In genomic region chr11:77086521-77087472, GRCh38 we compare ENCODE assay signal across 1 cellular context.
TF ChIP-seq lines count a peak whose summit lies in the region.

No MANE protein-coding gene starts in this region.

TF ChIP-seq in H1, 55 proteins besides CTCF, POLR2A, EP300 and RAD21:
- TF ChIP-seq ATF3 (IDR thresholded peaks at IDR 0.05; ENCODE audit: insufficient read depth, low read depth, low read length) (no peak), EZH2 (IDR thresholded peaks at IDR 0.05; ENCODE audit: low read depth, low read length, severe bottlenecking) (no peak), SIRT6 (IDR thresholded peaks at IDR 0.05; ENCODE audit: low read length) (no peak), MAX (IDR thresholded peaks at IDR 0.05) (no peak), GTF2F1 (IDR thresholded peaks at IDR 0.05; ENCODE audit: borderline replicate concordance, low read depth, low read length) (no peak), CEBPB (IDR thresholded peaks at IDR 0.05; ENCODE audit: low read depth, low read length) (no peak), SP4 (IDR thresholded peaks at IDR 0.05; ENCODE audit: low read length) (no peak), TAF7 (optimal IDR thresholded peaks at IDR 0.05; ENCODE audit: borderline replicate concordance, low read depth, low read length) (no peak), RFX5 (IDR thresholded peaks at IDR 0.05; ENCODE audit: borderline replicate concordance, low read depth, low read length) (no peak), SUZ12 (IDR thresholded peaks at IDR 0.05; ENCODE audit: low read length) (no peak), BRCA1 (IDR thresholded peaks at IDR 0.05; ENCODE audit: low read depth, low read length) (no peak), NRF1 (IDR thresholded peaks at IDR 0.05; ENCODE audit: low read depth, low read length) (no peak), ATF2 (IDR thresholded peaks at IDR 0.05; ENCODE audit: low read length) (no peak), NANOG (IDR thresholded peaks at IDR 0.05; ENCODE audit: insufficient read depth, low read depth, low read length, poor library complexity, severe bottlenecking) (no peak), CHD1 (IDR thresholded peaks at IDR 0.05; ENCODE audit: low read depth, low read length) (no peak), CREB1 (IDR thresholded peaks at IDR 0.05) (no peak), POU5F1 (IDR thresholded peaks at IDR 0.05; ENCODE audit: low read depth, low read length) (no peak), BCL11A (IDR thresholded peaks at IDR 0.05; ENCODE audit: low read depth in 2 of 2, low read length in 2 of 2) (no peak), ZNF274 (IDR thresholded peaks at IDR 0.05; ENCODE audit: borderline replicate concordance, extremely low read depth, low read length) (no peak), CBX8 (IDR thresholded peaks at IDR 0.05; ENCODE audit: borderline replicate concordance, low read depth, low read length) (no peak)
